ENCODE assay signal across 34 cellular contexts in the genomic region with DNA sequence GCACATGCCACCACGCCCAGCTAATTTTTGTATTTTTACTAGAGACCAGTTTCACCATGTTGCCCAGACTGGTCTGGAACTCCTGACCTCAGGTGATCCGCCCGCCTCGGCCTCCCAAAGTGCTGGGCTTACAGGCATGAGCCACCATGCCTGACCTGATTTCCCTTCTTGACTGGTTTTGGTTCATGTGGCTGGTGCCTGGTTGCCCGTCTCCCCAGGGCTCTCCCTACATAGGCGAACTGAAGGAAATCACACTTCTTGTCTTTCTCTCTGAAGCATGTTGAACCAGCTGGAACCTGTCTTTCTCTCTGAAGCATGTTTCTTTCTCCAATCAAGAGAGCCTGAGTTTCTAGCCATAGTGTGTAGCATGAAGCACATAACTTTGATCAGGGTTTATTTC. TPM values are rescaled to one million over a fixed set of nuclear protein-coding genes. Genes with fewer than 3 reads are reported as not detected.
"Had no signal": no experiment of that assay in that cellular context is flagged by ENCODE, and none has a peak within 500 bp of the region (broad histone marks: within the 10 kb centered on the region; RNA-seq: fewer than 3 reads in every experiment).

No MANE protein-coding gene starts in this region.

- H3K4me3 ChIP-seq: adrenal gland, body of pancreas, colonic mucosa, esophagus squamous epithelium had no signal

- H3K36me3 ChIP-seq: adrenal gland, colonic mucosa, esophagus squamous epithelium, WERI-Rb-1 had no signal

- H3K9me3 ChIP-seq: adrenal gland, body of pancreas, colonic mucosa had no signal

- H3K36me3 Mint-ChIP-seq: activated naive CD8-positive, alpha-beta T cell treated with anti-CD3 and anti-CD28 coated beads for 36 hours had no signal

- H3K27ac Mint-ChIP-seq: activated B cell treated with CpG ODN at 0.5 μM for 24 hours; activated CD8-positive, alpha-beta T cell treated with anti-CD3 and anti-CD28 coated beads for 36 hours; activated naive CD4-positive, alpha-beta T cell treated with anti-CD3 and anti-CD28 coated beads for 36 hours; activated naive CD8-positive, alpha-beta T cell treated with anti-CD3 and anti-CD28 coated beads for 36 hours; activated naive CD8-positive, alpha-beta T cell treated with anti-CD3 and anti-CD28 coated beads, Interleukin-2, amount 50 U/mL, for 24 hours; activated T-helper 17 cell treated with anti-CD3 and anti-CD28 coated beads, Interleukin-2, amount 50 U/mL, for 72 hours; endodermal cell; T-helper 17 cell; T-helper 2 cell treated with Interferon-gamma antibody and Interleukin-4, amounts not matched to agents 5 μg/mL and 100 μg/mL, for 36 hours had no signal

- H3K27me3 ChIP-seq: adrenal gland, body of pancreas, colonic mucosa, esophagus squamous epithelium had no signal

- H3K4me1 Mint-ChIP-seq: activated B cell treated with CpG ODN at 0.5 μM for 24 hours; activated naive CD4-positive, alpha-beta T cell treated with anti-CD3 and anti-CD28 coated beads, Interleukin-2, amount 50 U/mL, for 24 hours; activated naive CD8-positive, alpha-beta T cell treated with anti-CD3 and anti-CD28 coated beads for 36 hours; activated naive CD8-positive, alpha-beta T cell treated with anti-CD3 and anti-CD28 coated beads, Interleukin-2, amount 50 U/mL, for 24 hours; activated T-helper 17 cell treated with anti-CD3 and anti-CD28 coated beads, Interleukin-2, amount 50 U/mL, for 72 hours; endodermal cell had no signal

- H3K4me1 ChIP-seq: adrenal gland, body of pancreas, colonic mucosa, esophagus squamous epithelium had no signal

- H3K4me3 Mint-ChIP-seq: activated B cell treated with CpG ODN at 0.5 μM for 24 hours; activated CD8-positive, alpha-beta T cell treated with anti-CD3 and anti-CD28 coated beads for 36 hours; activated naive CD4-positive, alpha-beta T cell treated with anti-CD3 and anti-CD28 coated beads for 36 hours; activated naive CD4-positive, alpha-beta T cell treated with anti-CD3 and anti-CD28 coated beads, Interleukin-2, amount 50 U/mL, for 24 hours; activated naive CD8-positive, alpha-beta T cell treated with anti-CD3 and anti-CD28 coated beads for 36 hours; activated naive CD8-positive, alpha-beta T cell treated with anti-CD3 and anti-CD28 coated beads, Interleukin-2, amount 50 U/mL, for 24 hours; activated T-cell treated with anti-CD3 and anti-CD28 coated beads, Interleukin-2, amount 50 U/mL, for 4 hours; activated T-helper 17 cell treated with anti-CD3 and anti-CD28 coated beads, Interleukin-2, amount 50 U/mL, for 72 hours; endodermal cell; T-helper 17 cell; T-helper 2 cell treated with Interferon-gamma antibody and Interleukin-4, amounts not matched to agents 5 μg/mL and 100 μg/mL, for 36 hours had no signal

- H3K9me3 Mint-ChIP-seq: activated T-cell treated with anti-CD3 and anti-CD28 coated beads, Interleukin-2, amount 50 U/mL, for 4 hours; activated T-helper 17 cell treated with anti-CD3 and anti-CD28 coated beads, Interleukin-2, amount 50 U/mL, for 72 hours had no signal

- H3K27ac ChIP-seq: adrenal gland, body of pancreas, colonic mucosa, esophagus squamous epithelium, WERI-Rb-1 had no signal

- DNase-seq: activated B cell treated with CpG ODN at 0.5 μM for 24 hours; activated CD4-positive, alpha-beta T cell treated with anti-CD3 and anti-CD28 coated beads for 48 hours; activated CD4-positive, alpha-beta T cell treated with anti-CD3 and anti-CD28 coated beads, Interleukin-2, amount 50 U/mL, for 1 hour; activated CD4-positive, alpha-beta T cell treated with anti-CD3 and anti-CD28 coated beads, Interleukin-2, amount 50 U/mL, for 48 hours; activated CD8-positive, alpha-beta memory T cell treated with anti-CD3 and anti-CD28 coated beads for 24 hours; activated CD8-positive, alpha-beta T cell treated with anti-CD3 and anti-CD28 coated beads for 36 hours; activated effector memory CD4-positive, alpha-beta T cell treated with anti-CD3 and anti-CD28 coated beads, Interleukin-2, amount 50 U/mL, for 16 hours; activated naive CD4-positive, alpha-beta T cell treated with anti-CD3 and anti-CD28 coated beads for 36 hours; activated naive CD8-positive, alpha-beta T cell treated with anti-CD3 and anti-CD28 coated beads for 36 hours; activated naive CD8-positive, alpha-beta T cell treated with anti-CD3 and anti-CD28 coated beads, Interleukin-2, amount 50 U/mL, for 24 hours; activated T-cell treated with anti-CD3 and anti-CD28 coated beads, Interleukin-2, amount 50 U/mL, for 4 hours; adrenal gland; amygdala; aorta; body of pancreas; caudate nucleus; colonic mucosa; effector memory CD4-positive, alpha-beta T cell; endodermal cell; erythroblast; esophagus squamous epithelium; foreskin melanocyte; head of caudate nucleus; T-helper 1 cell; T-helper 17 cell; T1000; WERI-Rb-1 had no signal

- H3K27me3 Mint-ChIP-seq: activated B cell treated with CpG ODN at 0.5 μM for 24 hours; activated naive CD4-positive, alpha-beta T cell treated with anti-CD3 and anti-CD28 coated beads, Interleukin-2, amount 50 U/mL, for 24 hours; activated naive CD8-positive, alpha-beta T cell treated with anti-CD3 and anti-CD28 coated beads for 36 hours; activated naive CD8-positive, alpha-beta T cell treated with anti-CD3 and anti-CD28 coated beads, Interleukin-2, amount 50 U/mL, for 24 hours; activated T-helper 17 cell treated with anti-CD3 and anti-CD28 coated beads, Interleukin-2, amount 50 U/mL, for 72 hours; T-helper 17 cell had no signal

- ATAC-seq: activated CD4-positive, CD25-positive, alpha-beta regulatory T cell treated with anti-CD3 and anti-CD28 coated beads, Interleukin-2, amount 50 U/mL, for 24 hours; activated CD8-positive, alpha-beta T cell treated with anti-CD3 and anti-CD28 coated beads for 36 hours; activated naive CD8-positive, alpha-beta T cell treated with anti-CD3 and anti-CD28 coated beads, Interleukin-2, amount 50 U/mL, for 24 hours; activated T-cell treated with anti-CD3 and anti-CD28 coated beads, Interleukin-2, amount 50 U/mL, for 4 hours; activated T-helper 17 cell treated with anti-CD3 and anti-CD28 coated beads, Interleukin-2, amount 50 U/mL, for 72 hours; body of pancreas; T-helper 17 cell had no signal

RNA-seq across cellular contexts. Expression of a gene that starts 16.3 kb away (rescaled TPM):
- total RNA-seq: activated B cell treated with CpG ODN at 0.5 μM for 24 hours; activated CD8-positive, alpha-beta T cell treated with anti-CD3 and anti-CD28 coated beads for 36 hours; activated naive CD4-positive, alpha-beta T cell treated with anti-CD3 and anti-CD28 coated beads for 36 hours; activated naive CD8-positive, alpha-beta T cell treated with anti-CD3 and anti-CD28 coated beads for 36 hours; activated T-cell treated with anti-CD3 and anti-CD28 coated beads, Interleukin-2, amount 50 U/mL, for 4 hours; activated T-helper 17 cell treated with anti-CD3 and anti-CD28 coated beads, Interleukin-2, amount 50 U/mL, for 72 hours; adrenal gland; aorta; body of pancreas; colonic mucosa; dermis microvascular lymphatic vessel endothelial cell; endodermal cell; esophagus squamous epithelium; fibroblast of lung; fibroblast of villous mesenchyme; T-helper 17 cell had no signal
- polyA plus RNA-seq: adrenal gland, aorta, fibroblast of lung had no signal

RNA-seq across cellular contexts. Expression of a gene that starts 25.3 kb away (rescaled TPM):
- total RNA-seq: activated B cell treated with CpG ODN at 0.5 μM for 24 hours; activated CD8-positive, alpha-beta T cell treated with anti-CD3 and anti-CD28 coated beads for 36 hours; activated naive CD4-positive, alpha-beta T cell treated with anti-CD3 and anti-CD28 coated beads for 36 hours; activated naive CD8-positive, alpha-beta T cell treated with anti-CD3 and anti-CD28 coated beads for 36 hours; activated T-cell treated with anti-CD3 and anti-CD28 coated beads, Interleukin-2, amount 50 U/mL, for 4 hours; activated T-helper 17 cell treated with anti-CD3 and anti-CD28 coated beads, Interleukin-2, amount 50 U/mL, for 72 hours; adrenal gland; aorta; dermis microvascular lymphatic vessel endothelial cell; endodermal cell; esophagus squamous epithelium; fibroblast of lung; fibroblast of villous mesenchyme; T-helper 17 cell had no signal
- polyA plus RNA-seq: adrenal gland, fibroblast of lung had no signal
